In genomic region chr18:78965260-78965659, GRCh38 we compare ENCODE assay signal across 31 cellular contexts. TPM values are rescaled to one million over a fixed set of nuclear protein-coding genes. Genes with fewer than 3 reads are reported as not detected.
"Had no signal": no experiment of that assay in that cellular context is flagged by ENCODE, and none has a peak within 500 bp of the region (broad histone marks: within the 10 kb centered on the region; RNA-seq: fewer than 3 reads in every experiment).

No MANE protein-coding gene starts in this region.

- H3K36me3 Mint-ChIP-seq: activated naive CD4-positive, alpha-beta T cell treated with anti-CD3 and anti-CD28 coated beads, Interleukin-2, amount 50 U/mL, for 72 hours had no signal

- H3K4me3 Mint-ChIP-seq: activated CD4-positive, alpha-beta memory T cell treated with anti-CD3 and anti-CD28 coated beads, Interleukin-2, amount 10 ng/mL, durations not matched to agents 7 days and 5 days; activated naive CD4-positive, alpha-beta T cell treated with anti-CD3 and anti-CD28 coated beads for 36 hours; activated T-cell treated with anti-CD3 and anti-CD28 coated beads, Interleukin-2, amount 50 U/mL, for 4 hours; activated T-helper 1 cell treated with anti-CD3 and anti-CD28 coated beads, Interleukin-12 subunit alpha, Interleukin-12 subunit beta, Interleukin-2, Interleukin-4 antibody, amounts not matched to agents 30 ng/mL and 10 ng/mL and 1 ng/mL, durations not matched to agents 14 hours and 24 hours and 36 hours had no signal

- H3K27ac Mint-ChIP-seq: activated CD4-positive, alpha-beta memory T cell treated with anti-CD3 and anti-CD28 coated beads, Interleukin-2, amount 10 ng/mL, durations not matched to agents 7 days and 5 days; activated naive CD4-positive, alpha-beta T cell treated with anti-CD3 and anti-CD28 coated beads for 36 hours; activated naive CD4-positive, alpha-beta T cell treated with anti-CD3 and anti-CD28 coated beads, Interleukin-2, amount 50 U/mL, for 72 hours; activated T-helper 1 cell treated with anti-CD3 and anti-CD28 coated beads, Interleukin-12 subunit alpha, Interleukin-12 subunit beta, Interleukin-2, Interleukin-4 antibody, amounts not matched to agents 30 ng/mL and 10 ng/mL and 1 ng/mL, durations not matched to agents 14 hours and 24 hours and 36 hours had no signal

- H3K9me3 ChIP-seq: adrenal gland, body of pancreas, SJCRH30 had no signal

- H3K36me3 ChIP-seq: adrenal gland, breast epithelium, SJCRH30, WERI-Rb-1 had no signal

- H3K4me1 ChIP-seq: adrenal gland, body of pancreas, breast epithelium, SJCRH30 had no signal

- H3K27me3 ChIP-seq: adrenal gland, body of pancreas, SJCRH30 had no signal

- ATAC-seq: activated naive CD4-positive, alpha-beta T cell treated with anti-CD3 and anti-CD28 coated beads, Interleukin-2, amount 50 U/mL, for 72 hours; activated T-cell treated with anti-CD3 and anti-CD28 coated beads, Interleukin-2, amount 50 U/mL, for 4 hours; body of pancreas; Panc1 had no signal

- H3K27ac ChIP-seq: adrenal gland, body of pancreas, breast epithelium, SJCRH30, SK-N-MC, WERI-Rb-1 had no signal

- H3K4me1 Mint-ChIP-seq: activated CD4-positive, alpha-beta memory T cell treated with anti-CD3 and anti-CD28 coated beads, Interleukin-2, amount 10 ng/mL, durations not matched to agents 7 days and 5 days had no signal

- H3K27me3 Mint-ChIP-seq: activated CD4-positive, alpha-beta memory T cell treated with anti-CD3 and anti-CD28 coated beads, Interleukin-2, amount 10 ng/mL, durations not matched to agents 7 days and 5 days had no signal

- H3K4me3 ChIP-seq: adrenal gland, body of pancreas, breast epithelium, SJCRH30, SK-N-MC had no signal

- DNase-seq: activated CD4-positive, alpha-beta memory T cell treated with anti-CD3 and anti-CD28 coated beads, Interleukin-2, amount 10 ng/mL, durations not matched to agents 7 days and 5 days; activated CD4-positive, alpha-beta T cell treated with anti-CD3 and anti-CD28 coated beads for 1 hour; activated CD4-positive, alpha-beta T cell treated with anti-CD3 and anti-CD28 coated beads for 48 hours; activated CD8-positive, alpha-beta memory T cell treated with anti-CD3 and anti-CD28 coated beads for 24 hours; activated gamma-delta T cell treated with Interleukin-2 at 50 U/mL for 16 hours; activated naive CD4-positive, alpha-beta T cell treated with anti-CD3 and anti-CD28 coated beads for 36 hours; activated T-cell treated with anti-CD3 and anti-CD28 coated beads, Interleukin-2, amount 50 U/mL, for 4 hours; body of pancreas; Karpas-422; KBM-7; NCI-H1048; NCI-H1105 treated with DMSO at 0.1 percent for 48 hours; NCI-H1436 treated with DMSO at 0.1 percent for 48 hours; NCI-H1694 treated with DMSO at 0.1 percent for 48 hours; NCI-H2029; NCI-H345; NCI-H524 treated with DMSO at 0.1 percent for 48 hours; SHP77; SJCRH30; T1000; WERI-Rb-1 had no signal

RNA-seq across cellular contexts. Expression of gene SALL3, which starts 14.4 kb away (rescaled TPM):
- total RNA-seq: activated CD4-positive, alpha-beta memory T cell treated with anti-CD3 and anti-CD28 coated beads, Interleukin-2, amount 10 ng/mL, durations not matched to agents 7 days and 5 days; activated naive CD4-positive, alpha-beta T cell treated with anti-CD3 and anti-CD28 coated beads for 36 hours; activated naive CD4-positive, alpha-beta T cell treated with anti-CD3 and anti-CD28 coated beads, Interleukin-2, amount 50 U/mL, for 72 hours; activated T-cell treated with anti-CD3 and anti-CD28 coated beads, Interleukin-2, amount 50 U/mL, for 4 hours; activated T-helper 1 cell treated with anti-CD3 and anti-CD28 coated beads, Interleukin-12 subunit alpha, Interleukin-12 subunit beta, Interleukin-2, Interleukin-4 antibody, amounts not matched to agents 30 ng/mL and 10 ng/mL and 1 ng/mL, durations not matched to agents 14 hours and 24 hours and 36 hours; body of pancreas; breast epithelium; MCF 10A; RPMI7951; SJCRH30; T-helper 1 cell treated with Interleukin-12 subunit alpha and Interleukin-12 subunit beta and Interleukin-4 antibody, amounts not matched to agents 30 ng/mL and 1 ng/mL, for 36 hours; T-helper 2 cell treated with Interferon-gamma antibody and Interleukin-4, amounts not matched to agents 100 ng/mL and 5 ng/mL, for 36 hours had no signal
- polyA plus RNA-seq: adrenal gland had no signal
